In the genomic region with DNA sequence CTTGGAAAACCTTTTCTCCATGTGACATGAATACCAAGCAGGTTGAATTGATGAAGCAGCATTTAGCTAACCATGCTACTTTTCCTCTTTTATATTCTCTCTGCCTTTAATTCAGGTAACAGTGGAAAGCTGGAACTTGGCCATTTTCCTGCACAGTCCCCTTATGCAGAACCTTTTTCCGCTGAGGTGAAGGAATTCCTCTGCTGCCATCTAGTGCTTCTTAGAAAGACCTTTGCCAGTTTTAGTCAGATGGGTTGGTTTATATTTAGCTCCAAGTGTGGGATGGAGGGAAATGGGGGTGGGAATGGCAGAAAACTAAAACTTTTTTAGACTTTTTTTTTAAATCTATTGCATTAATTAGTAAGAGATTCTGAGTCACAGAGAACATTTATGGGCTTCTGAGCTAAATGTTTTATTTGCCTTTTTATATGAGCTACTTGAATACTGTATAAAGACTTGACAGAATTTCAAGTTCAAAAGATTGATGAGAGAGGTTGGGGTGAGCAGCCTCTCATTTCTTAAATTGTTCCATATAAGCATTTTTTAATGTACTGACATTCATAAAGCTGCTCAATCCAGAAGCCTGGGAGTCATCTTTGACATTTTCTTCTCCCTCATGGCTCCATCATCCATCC, we compare ENCODE assay signal across 8 cellular contexts.
DNase-seq lines count a peak whose midpoint lies in the region; ATAC-seq, FAIRE-seq and TF ChIP-seq lines count a peak whose summit lies in the region.

No MANE protein-coding gene starts in this region.

- no peak overlapping the region for H3K4me3 ChIP-seq in A549
- H3K4me3 ChIP-seq in SK-N-MC, result no peak overlapping the region
- no peak overlapping the region for H3K4me3 ChIP-seq in parathyroid adenoma (ENCODE audit: low read depth, low read length)

- no peak overlapping the region for H3K9ac ChIP-seq in SK-N-MC (ENCODE audit: insufficient read length)
- no peak overlapping the region for H3K9ac ChIP-seq in parathyroid adenoma

- WGBS in A549 (ENCODE audit: missing lambda C conversion rate), result 4% methylated on average over 1 of the region's 1 CpG

- H3K4me1 ChIP-seq in A549 (peaks cover 19% of the 10 kb centered on the region; the same call in 2 of the 3 replicates), parathyroid adenoma (no peaks in the 10 kb centered on the region)

- ATAC-seq in A549 (peak; percentile 91 to 92), GM18861 (IDR thresholded peaks at IDR 0.05; ENCODE audit: unreplicated experiment) (peak; percentile 60), GM21737 (IDR thresholded peaks at IDR 0.05; ENCODE audit: unreplicated experiment) (no peak)

- TF ChIP-seq EP300 in A549 (IDR thresholded peaks at IDR 0.05), result no peak

- peak; percentile 85 to 86 for TF ChIP-seq RAD21 in A549 (conservative IDR thresholded peaks at IDR 0.05 in 1 of 2, IDR thresholded peaks at IDR 0.05 in 1 of 2)

- TF ChIP-seq POLR2A in A549 (IDR thresholded peaks at IDR 0.05; ENCODE audit: low read length), result no peak

- FAIRE-seq in A549 (lab: Jason Lieb, UNC), result no peak

- H3K79me2 ChIP-seq in parathyroid adenoma, result no peaks in the 10 kb centered on the region

- CTCF ChIA-PET in A549 (lab: Yijun Ruan, JAX), result interaction anchor here (0.6 to 2.7 kb wide), 24 partner anchors 10 to 1931 kb away, joined by 3 to 18 read pairs (median 3); no protein-coding TSS in a partner anchor

- no peak overlapping the region for H2AFZ ChIP-seq in parathyroid adenoma

- H3K27me3 ChIP-seq in parathyroid adenoma (ENCODE audit: control insufficient read depth, insufficient read depth, low read length), result no peaks in the 10 kb centered on the region

- H3K4me2 ChIP-seq in A549 (no peak overlapping the region), parathyroid adenoma (ENCODE audit: low read length) (no peak overlapping the region)

- peak; percentile 38 to 80 for DNase-seq in A549 (ENCODE audit: low read depth in 1 of 2, low spot score in 1 of 2)
- peak; percentile 84 for DNase-seq in NCI-H1092 (lab: John Stamatoyannopoulos, UW)
- DNase-seq in SK-N-MC (ENCODE audit: low read depth, low spot score), result peak; percentile 86
- peak; percentile 70 for DNase-seq in fibroblast of the conjunctiva (ENCODE audit: low read depth)
- no peak for DNase-seq in activated gamma-delta T cell (lab: John Stamatoyannopoulos, UW)

- peak overlapping the region in 1 of 2 experiments; percentile 60; a peak in 2 of 6 replicates for H3K27ac ChIP-seq in A549
- no peak overlapping the region for H3K27ac ChIP-seq in SK-N-MC
- no peak overlapping the region for H3K27ac ChIP-seq in parathyroid adenoma

- TF ChIP-seq CTCF in A549 (IDR thresholded peaks at IDR 0.05), result peak; percentile 71
- peak; percentile 42 for TF ChIP-seq CTCF in parathyroid adenoma (IDR thresholded peaks at IDR 0.05)

- H3K36me3 ChIP-seq in SK-N-MC (ENCODE audit: insufficient read depth, low read length) (no peaks in the 10 kb centered on the region), parathyroid adenoma (ENCODE audit: control insufficient read depth, insufficient read depth, low read length) (no peaks in the 10 kb centered on the region)

- H3K9me3 ChIP-seq in A549, result no peaks in the 10 kb centered on the region
- H3K9me3 ChIP-seq in SK-N-MC (ENCODE audit: low read depth, low read length), result no peaks in the 10 kb centered on the region
- no peaks in the 10 kb centered on the region for H3K9me3 ChIP-seq in parathyroid adenoma (ENCODE audit: control insufficient read depth, low read length)

- POLR2A ChIA-PET in A549 (lab: Yijun Ruan, JAX), result interaction anchor here (0.5 to 1.3 kb wide), 3 partner anchors 154 to 1241 kb away, joined by 3 to 7 read pairs (median 3); partner anchors contain the start of gene ZC3H12C

TF ChIP-seq in A549, 52 proteins besides CTCF, POLR2A, EP300 and RAD21:
- TF ChIP-seq MAZ (IDR thresholded peaks at IDR 0.05; ENCODE audit: borderline replicate concordance, low read depth, low read length), result no peak
- TF ChIP-seq RNF2 (IDR thresholded peaks at IDR 0.05; ENCODE audit: borderline replicate concordance, low read depth), result no peak
- TF ChIP-seq CHD4 (IDR thresholded peaks at IDR 0.05; ENCODE audit: borderline replicate concordance), result no peak
- no peak for TF ChIP-seq FOSL2 (IDR thresholded peaks at IDR 0.05)
- TF ChIP-seq FOSL2 (CRISPR knock-in tag; IDR thresholded peaks at IDR 0.05), result no peak
- no peak for TF ChIP-seq ZFP36 (IDR thresholded peaks at IDR 0.05; ENCODE audit: borderline replicate concordance, partially characterized antibody)
- peak; percentile 75 for TF ChIP-seq SMC3 (IDR thresholded peaks at IDR 0.05)
